ENCODE assay signal across 8 cellular contexts in the genomic region with DNA sequence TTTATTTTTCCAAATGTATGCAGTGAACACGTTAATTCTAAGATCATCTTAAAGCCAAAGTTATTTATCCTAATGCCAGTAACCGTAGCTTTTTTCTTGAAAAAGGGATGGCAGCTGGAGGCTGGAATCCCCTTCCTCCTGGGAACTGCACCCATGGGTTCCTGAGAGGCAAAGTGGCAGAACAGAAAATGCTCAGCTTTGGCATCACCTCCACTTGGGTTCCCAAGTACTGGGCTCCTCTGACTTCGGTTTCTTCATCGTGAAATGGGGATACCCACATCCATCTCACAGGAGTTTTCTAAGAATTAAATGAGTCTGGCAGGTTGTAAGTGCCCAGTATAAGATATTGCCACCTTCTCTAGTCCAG. TPM values are rescaled to one million over a fixed set of nuclear protein-coding genes. Genes with fewer than 3 reads are reported as not detected.
A peak's percentile ranks its signal among the peaks of the same experiment; 100 is the strongest.
DNase-seq lines count a peak whose midpoint lies in the region; ATAC-seq lines count a peak whose summit lies in the region.

No MANE protein-coding gene starts in this region.

- peak overlapping the region; percentile 97 for H3K4me2 ChIP-seq in mesenchymal stem cell (ENCODE audit: low read length, poor library complexity, severe bottlenecking)

- no peak overlapping the region for H4K8ac ChIP-seq in mesenchymal stem cell (ENCODE audit: low read length)

- H3K36me3 ChIP-seq in adipocyte (ENCODE audit: control insufficient read depth, insufficient read depth, low read length, severe bottlenecking) (no peaks in the 10 kb centered on the region), mesenchymal stem cell (ENCODE audit: control insufficient read depth in 1 of 2, insufficient read depth in 2 of 2, low read depth in 1 of 2, low read length in 2 of 2) (no peaks in the 10 kb centered on the region)

- H3K14ac ChIP-seq in mesenchymal stem cell (ENCODE audit: low read length in 2 of 2): no peak overlapping the region

- H3K18ac ChIP-seq in mesenchymal stem cell (ENCODE audit: low read depth in 1 of 2, low read length in 2 of 2): no peak overlapping the region

- H2BK15ac ChIP-seq in mesenchymal stem cell (ENCODE audit: low read depth, poor library complexity, severe bottlenecking): no peak overlapping the region

- peak overlapping the region; percentile 80 for H3K9ac ChIP-seq in adipocyte (ENCODE audit: low read length)
- peak overlapping the region; percentile 81 for H3K9ac ChIP-seq in mesenchymal stem cell (ENCODE audit: low read length)

- 89% methylated on average over 2 of the region's 4 CpGs for WGBS in mesenchymal stem cell

- peak; percentile 9 for ATAC-seq in GM19351 (IDR thresholded peaks at IDR 0.05; ENCODE audit: unreplicated experiment)
- ATAC-seq in HG03064 (IDR thresholded peaks at IDR 0.05; ENCODE audit: low read depth, unreplicated experiment): peak; percentile 16

- H3K27ac ChIP-seq in mesenchymal stem cell (ENCODE audit: low read length, poor library complexity, severe bottlenecking) (no peak overlapping the region), substantia nigra (ENCODE audit: low read depth, low read length, poor library complexity, severe bottlenecking) (no peak overlapping the region)

- H3K27me3 ChIP-seq in adipocyte (replicated peaks; ENCODE audit: control insufficient read depth, insufficient read depth, low read length) (no peaks in the 10 kb centered on the region), mesenchymal stem cell (ENCODE audit: control insufficient read depth in 1 of 2, insufficient read depth in 1 of 2, low read length in 2 of 2) (no peaks in the 10 kb centered on the region)

- H2BK120ac ChIP-seq in mesenchymal stem cell (ENCODE audit: low read depth, low read length): no peak overlapping the region

- H3K4me3 ChIP-seq in adipocyte (ENCODE audit: low read length): peak overlapping the region; percentile 87
- H3K4me3 ChIP-seq in mesenchymal stem cell (ENCODE audit: insufficient read depth in 1 of 2, low read depth in 1 of 2, low read length in 2 of 2): peak overlapping the region in 1 of 2 experiments; percentile 84

- H3K4ac ChIP-seq in mesenchymal stem cell (ENCODE audit: low read depth in 1 of 2, low read length in 2 of 2): no peak overlapping the region

- no peak overlapping the region for H4K91ac ChIP-seq in mesenchymal stem cell (ENCODE audit: low read length)

- no peak overlapping the region for H2AK5ac ChIP-seq in mesenchymal stem cell (ENCODE audit: low read length, severe bottlenecking)

- no peaks in the 10 kb centered on the region for H3K79me1 ChIP-seq in mesenchymal stem cell (replicated peaks; ENCODE audit: low read length, poor library complexity, severe bottlenecking)

- no peak overlapping the region for H2BK5ac ChIP-seq in mesenchymal stem cell (ENCODE audit: low read depth, low read length, poor library complexity, severe bottlenecking)

- DNase-seq in adipocyte (ENCODE audit: low read depth) (no peak), mesenchymal stem cell (no peak), pons (ENCODE audit: low spot score) (no peak), substantia nigra (lab: John Stamatoyannopoulos, UW) (no peak), medulla oblongata (ENCODE audit: extremely low spot score) (no peak)
- no peak for DNase-seq in stimulated activated CD4-positive, alpha-beta T cell treated with anti-CD3 and anti-CD28 coated beads, Interleukin-12 subunit alpha, Interleukin-12 subunit beta, amount 100 ng/mL, for 4 hours

- H3K4me1 ChIP-seq in adipocyte (ENCODE audit: control insufficient read depth, insufficient read depth, low read length) (peaks cover 3% of the 10 kb centered on the region), mesenchymal stem cell (ENCODE audit: control insufficient read depth, insufficient read depth, low read depth, low read length) (peaks cover 4% of the 10 kb centered on the region)

- H2AFZ ChIP-seq in mesenchymal stem cell (ENCODE audit: low read depth, low read length): no peak overlapping the region

- no peak overlapping the region for H2BK12ac ChIP-seq in mesenchymal stem cell (ENCODE audit: low read length in 2 of 2)

- no peak overlapping the region for H3K23ac ChIP-seq in mesenchymal stem cell (ENCODE audit: low read length in 2 of 2)

- H3K9me3 ChIP-seq in adipocyte (ENCODE audit: control insufficient read depth, low read length) (no peaks in the 10 kb centered on the region), mesenchymal stem cell (ENCODE audit: control insufficient read depth, low read length) (no peaks in the 10 kb centered on the region)

RNA-seq across cellular contexts. Expression of gene DDX43, which starts 6.2 kb away (rescaled TPM):
- not detected for polyA plus RNA-seq in mesenchymal stem cell (2013, experiment 1 of 2)
- polyA plus RNA-seq in mesenchymal stem cell (2013, experiment 2 of 2): not detected

RNA-seq across cellular contexts. Expression of gene OOEP, which starts 18.7 kb away (rescaled TPM):
- not detected for polyA plus RNA-seq in mesenchymal stem cell (2013, experiment 1 of 2)
- polyA plus RNA-seq in mesenchymal stem cell (2013, experiment 2 of 2): not detected

RNA-seq across cellular contexts. Expression of gene KHDC3L, which starts 26.0 kb away (rescaled TPM):
- polyA plus RNA-seq in mesenchymal stem cell (2013, experiment 1 of 2): not detected
- polyA plus RNA-seq in mesenchymal stem cell (2013, experiment 2 of 2): not detected

RNA-seq across cellular contexts. Expression of gene DPPA5, which starts 34.3 kb away (rescaled TPM):
- polyA plus RNA-seq in mesenchymal stem cell (2013, experiment 1 of 2): not detected
- not detected for polyA plus RNA-seq in mesenchymal stem cell (2013, experiment 2 of 2)
